ENCODE assay signal across 7 cellular contexts in the genomic region with DNA sequence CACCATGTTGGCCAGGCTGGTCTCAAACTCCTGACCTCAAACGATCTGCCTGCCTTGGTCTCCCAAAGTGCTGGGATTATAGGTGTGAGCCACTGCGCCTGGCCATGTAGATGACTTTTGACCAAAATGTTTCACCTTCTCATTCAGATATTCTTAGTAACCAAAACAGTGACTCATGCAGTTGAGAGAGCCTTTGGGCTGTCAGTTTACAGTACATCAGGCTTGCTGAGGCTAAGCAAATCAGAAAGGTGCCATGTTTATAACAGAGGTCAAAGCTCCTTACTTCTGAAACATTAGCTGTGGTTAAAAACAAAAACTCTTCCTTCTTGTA. TPM values are rescaled to one million over a fixed set of nuclear protein-coding genes. Genes with fewer than 3 reads are reported as not detected.
A peak's percentile ranks its signal among the peaks of the same experiment; 100 is the strongest.
DNase-seq lines count a peak whose midpoint lies in the region; ATAC-seq, FAIRE-seq and TF ChIP-seq lines count a peak whose summit lies in the region.

No MANE protein-coding gene starts in this region.

- H3K27me3 Mint-ChIP-seq in WTC11 (ENCODE audit: low read depth): no peaks in the 10 kb centered on the region

- POLR2A ChIA-PET in WTC11 (lab: Charles Lee): no interaction called here

- H3K4me3 Mint-ChIP-seq in WTC11: no peak overlapping the region

- no peak overlapping the region; the same call in 1 of the 2 replicates for H3K27ac Mint-ChIP-seq in WTC11

- no peaks in the 10 kb centered on the region for H3K9me3 Mint-ChIP-seq in WTC11

- H3K36me3 Mint-ChIP-seq in WTC11: peaks cover 44% of the 10 kb centered on the region

- no peaks in the 10 kb centered on the region for H3K4me1 Mint-ChIP-seq in WTC11

- H3K4me3 ChIP-seq in fibroblast of mammary gland (ENCODE audit: control insufficient read depth, low read depth, low read length): no peak overlapping the region

- TF ChIP-seq CTCF in fibroblast of mammary gland (conservative IDR thresholded peaks at IDR 0.05; ENCODE audit: control insufficient read depth, insufficient read depth, low read depth, low read length): no peak
- no peak for TF ChIP-seq CTCF in WTC11 (IDR thresholded peaks at IDR 0.05)

- CTCF ChIA-PET in WTC11 (lab: Charles Lee): interaction anchor here (0.6 to 0.8 kb wide), 2 partner anchors 79 to 223 kb away, joined by 3 read pairs; no protein-coding TSS in a partner anchor

- DNase-seq in RCC 7860 (ENCODE audit: low spot score): peak; percentile 52
- peak; percentile 63 for DNase-seq in fibroblast of mammary gland (ENCODE audit: low read depth)
- DNase-seq in WTC11 (ENCODE audit: low spot score): no peak
- DNase-seq in NCI-H69 (lab: John Stamatoyannopoulos, UW): no peak
- no peak for DNase-seq in CD1c-positive myeloid dendritic cell (ENCODE audit: extremely low spot score)

- ATAC-seq in GM18520 (IDR thresholded peaks at IDR 0.05; ENCODE audit: unreplicated experiment) (peak; percentile 72), HG02610 (IDR thresholded peaks at IDR 0.05; ENCODE audit: unreplicated experiment) (peak; percentile 73), WTC11 (no peak)

- FAIRE-seq in RCC 7860 (lab: Jason Lieb, UNC): peak; percentile 22

TF ChIP-seq in WTC11, 78 proteins besides CTCF, POLR2A, EP300 and RAD21:
- TF ChIP-seq, protein P1, sequence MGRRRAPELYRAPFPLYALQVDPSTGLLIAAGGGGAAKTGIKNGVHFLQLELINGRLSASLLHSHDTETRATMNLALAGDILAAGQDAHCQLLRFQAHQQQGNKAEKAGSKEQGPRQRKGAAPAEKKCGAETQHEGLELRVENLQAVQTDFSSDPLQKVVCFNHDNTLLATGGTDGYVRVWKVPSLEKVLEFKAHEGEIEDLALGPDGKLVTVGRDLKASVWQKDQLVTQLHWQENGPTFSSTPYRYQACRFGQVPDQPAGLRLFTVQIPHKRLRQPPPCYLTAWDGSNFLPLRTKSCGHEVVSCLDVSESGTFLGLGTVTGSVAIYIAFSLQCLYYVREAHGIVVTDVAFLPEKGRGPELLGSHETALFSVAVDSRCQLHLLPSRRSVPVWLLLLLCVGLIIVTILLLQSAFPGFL (CRISPR knock-in tag; IDR thresholded peaks at IDR 0.05; ENCODE audit: borderline replicate concordance): no peak
- TF ChIP-seq NR3C1 (CRISPR knock-in tag; conservative IDR thresholded peaks at IDR 0.05; ENCODE audit: low read depth): no peak
- TF ChIP-seq, protein P2, sequence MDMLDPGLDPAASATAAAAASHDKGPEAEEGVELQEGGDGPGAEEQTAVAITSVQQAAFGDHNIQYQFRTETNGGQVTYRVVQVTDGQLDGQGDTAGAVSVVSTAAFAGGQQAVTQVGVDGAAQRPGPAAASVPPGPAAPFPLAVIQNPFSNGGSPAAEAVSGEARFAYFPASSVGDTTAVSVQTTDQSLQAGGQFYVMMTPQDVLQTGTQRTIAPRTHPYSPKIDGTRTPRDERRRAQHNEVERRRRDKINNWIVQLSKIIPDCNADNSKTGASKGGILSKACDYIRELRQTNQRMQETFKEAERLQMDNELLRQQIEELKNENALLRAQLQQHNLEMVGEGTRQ (CRISPR knock-in tag; IDR thresholded peaks at IDR 0.05): no peak
- TF ChIP-seq FOXP1 (CRISPR knock-in tag; IDR thresholded peaks at IDR 0.05; ENCODE audit: borderline replicate concordance): no peak
- TF ChIP-seq JUN (CRISPR knock-in tag; IDR thresholded peaks at IDR 0.05): no peak
- no peak for TF ChIP-seq GTF2I (CRISPR knock-in tag; conservative IDR thresholded peaks at IDR 0.05)
- no peak for TF ChIP-seq ZNF396 (CRISPR knock-in tag; IDR thresholded peaks at IDR 0.05; ENCODE audit: borderline replicate concordance)
- TF ChIP-seq GABPB1 (CRISPR knock-in tag; IDR thresholded peaks at IDR 0.05): no peak
- TF ChIP-seq, protein P3, sequence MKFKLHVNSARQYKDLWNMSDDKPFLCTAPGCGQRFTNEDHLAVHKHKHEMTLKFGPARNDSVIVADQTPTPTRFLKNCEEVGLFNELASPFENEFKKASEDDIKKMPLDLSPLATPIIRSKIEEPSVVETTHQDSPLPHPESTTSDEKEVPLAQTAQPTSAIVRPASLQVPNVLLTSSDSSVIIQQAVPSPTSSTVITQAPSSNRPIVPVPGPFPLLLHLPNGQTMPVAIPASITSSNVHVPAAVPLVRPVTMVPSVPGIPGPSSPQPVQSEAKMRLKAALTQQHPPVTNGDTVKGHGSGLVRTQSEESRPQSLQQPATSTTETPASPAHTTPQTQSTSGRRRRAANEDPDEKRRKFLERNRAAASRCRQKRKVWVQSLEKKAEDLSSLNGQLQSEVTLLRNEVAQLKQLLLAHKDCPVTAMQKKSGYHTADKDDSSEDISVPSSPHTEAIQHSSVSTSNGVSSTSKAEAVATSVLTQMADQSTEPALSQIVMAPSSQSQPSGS (CRISPR knock-in tag; IDR thresholded peaks at IDR 0.05; ENCODE audit: borderline replicate concordance, low read depth): no peak
- TF ChIP-seq, protein P4, sequence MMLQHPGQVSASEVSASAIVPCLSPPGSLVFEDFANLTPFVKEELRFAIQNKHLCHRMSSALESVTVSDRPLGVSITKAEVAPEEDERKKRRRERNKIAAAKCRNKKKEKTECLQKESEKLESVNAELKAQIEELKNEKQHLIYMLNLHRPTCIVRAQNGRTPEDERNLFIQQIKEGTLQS (CRISPR knock-in tag; conservative IDR thresholded peaks at IDR 0.05): no peak
- TF ChIP-seq SP1 (CRISPR knock-in tag; conservative IDR thresholded peaks at IDR 0.05): no peak
- no peak for TF ChIP-seq SMAD4 (CRISPR knock-in tag; IDR thresholded peaks at IDR 0.05)
- no peak for TF ChIP-seq CREM (CRISPR knock-in tag; IDR thresholded peaks at IDR 0.05)
- TF ChIP-seq, protein P5, sequence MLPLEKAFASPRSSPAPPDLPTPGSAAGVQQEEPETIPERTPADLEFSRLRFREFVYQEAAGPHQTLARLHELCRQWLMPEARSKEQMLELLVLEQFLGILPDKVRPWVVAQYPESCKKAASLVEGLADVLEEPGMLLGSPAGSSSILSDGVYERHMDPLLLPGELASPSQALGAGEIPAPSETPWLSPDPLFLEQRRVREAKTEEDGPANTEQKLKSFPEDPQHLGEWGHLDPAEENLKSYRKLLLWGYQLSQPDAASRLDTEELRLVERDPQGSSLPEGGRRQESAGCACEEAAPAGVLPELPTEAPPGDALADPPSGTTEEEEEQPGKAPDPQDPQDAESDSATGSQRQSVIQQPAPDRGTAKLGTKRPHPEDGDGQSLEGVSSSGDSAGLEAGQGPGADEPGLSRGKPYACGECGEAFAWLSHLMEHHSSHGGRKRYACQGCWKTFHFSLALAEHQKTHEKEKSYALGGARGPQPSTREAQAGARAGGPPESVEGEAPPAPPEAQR (CRISPR knock-in tag; IDR thresholded peaks at IDR 0.05): no peak
- no peak for TF ChIP-seq ATF1 (CRISPR knock-in tag; IDR thresholded peaks at IDR 0.05)
- no peak for TF ChIP-seq FOXJ3 (CRISPR knock-in tag; IDR thresholded peaks at IDR 0.05; ENCODE audit: borderline replicate concordance)
- TF ChIP-seq ELF4 (CRISPR knock-in tag; IDR thresholded peaks at IDR 0.05; ENCODE audit: low read depth): no peak
- TF ChIP-seq, protein P6, sequence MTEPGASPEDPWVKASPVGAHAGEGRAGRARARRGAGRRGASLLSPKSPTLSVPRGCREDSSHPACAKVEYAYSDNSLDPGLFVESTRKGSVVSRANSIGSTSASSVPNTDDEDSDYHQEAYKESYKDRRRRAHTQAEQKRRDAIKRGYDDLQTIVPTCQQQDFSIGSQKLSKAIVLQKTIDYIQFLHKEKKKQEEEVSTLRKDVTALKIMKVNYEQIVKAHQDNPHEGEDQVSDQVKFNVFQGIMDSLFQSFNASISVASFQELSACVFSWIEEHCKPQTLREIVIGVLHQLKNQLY (CRISPR knock-in tag; IDR thresholded peaks at IDR 0.05): no peak
- TF ChIP-seq EMX1 (CRISPR knock-in tag; IDR thresholded peaks at IDR 0.05): no peak

RNA-seq across cellular contexts. Expression of a gene that starts 21.0 kb away (rescaled TPM):
- 64.3 to 77.8 TPM (median 66.0 TPM) in 3 replicates for total RNA-seq in WTC11 (2021)

RNA-seq across cellular contexts. Expression of a gene that starts 47.7 kb away (rescaled TPM):
- total RNA-seq in WTC11 (2021): 32.8 to 34.7 TPM (median 33.4 TPM) in 3 replicates

RNA-seq across cellular contexts. Expression of a gene that starts 57.0 kb away (rescaled TPM):
- 64.9 to 66.1 TPM (median 65.3 TPM) in 3 replicates for total RNA-seq in WTC11 (2021)

Comparison
In these comparisons a context has a peak if more than half of its experiments do, and no peak if none do; other contexts are left out.
1. DNase-seq: peak in RCC 7860 (single experiment) and fibroblast of mammary gland (single experiment); none in WTC11 (single experiment), NCI-H69 (single experiment) and CD1c-positive myeloid dendritic cell (single experiment).